8 cellular contexts compared by ENCODE assay signal in genomic region chr5:179819296-179820126, GRCh38. TPM values are rescaled to one million over a fixed set of nuclear protein-coding genes. Genes with fewer than 3 reads are reported as not detected.
DNase-seq lines count a peak whose midpoint lies in the region; ATAC-seq and TF ChIP-seq lines count a peak whose summit lies in the region.

No MANE protein-coding gene starts in this region.

- peak overlapping the region; percentile 83 for H3K27ac Mint-ChIP-seq in activated T-cell treated with anti-CD3 and anti-CD28 coated beads, Interleukin-2, amount 50 U/mL, for 24 hours
- peak overlapping the region; percentile 85 to 94 (median 89) for H3K27ac Mint-ChIP-seq in naive thymus-derived CD8-positive, alpha-beta T cell
- peak overlapping the region; percentile 94 for H3K27ac Mint-ChIP-seq in type B pancreatic cell

- H2AFZ ChIP-seq in ACC112 (ENCODE audit: low read length, unreplicated experiment) (no peak overlapping the region), fibroblast of lung (ENCODE audit: low read length) (no peak overlapping the region)

- H3K4me1 Mint-ChIP-seq in activated T-cell treated with anti-CD3 and anti-CD28 coated beads, Interleukin-2, amount 50 U/mL, for 24 hours (ENCODE audit: low read depth), result peaks cover 52% of the 10 kb centered on the region
- peaks cover 29 to 61% (median 52%) of the 10 kb centered on the region in 4 donors for H3K4me1 Mint-ChIP-seq in naive thymus-derived CD8-positive, alpha-beta T cell
- H3K4me1 Mint-ChIP-seq in type B pancreatic cell (ENCODE audit: unreplicated experiment), result peaks cover 30% of the 10 kb centered on the region

- peaks cover 43% of the 10 kb centered on the region for H3K79me2 ChIP-seq in ACC112 (ENCODE audit: control insufficient read depth, insufficient read depth, low read length, unreplicated experiment)
- peaks cover 38% of the 10 kb centered on the region for H3K79me2 ChIP-seq in fibroblast of lung (ENCODE audit: control insufficient read depth, insufficient read depth, low read length)

- DNase-seq in GM12864 (ENCODE audit: low read depth), result no peak
- DNase-seq in MG63, result peak; percentile 92
- peak; percentile 75 for DNase-seq in activated T-cell treated with anti-CD3 and anti-CD28 coated beads, Interleukin-2, amount 50 U/mL, for 24 hours
- peak; percentile 75 for DNase-seq in fibroblast of lung (ENCODE audit: low read depth in 2 of 2)
- DNase-seq in naive thymus-derived CD8-positive, alpha-beta T cell, result peak in 3 of 10 donors; percentile 28 to 40 (median 39)
- no peak for DNase-seq in type B pancreatic cell (ENCODE audit: extremely low spot score, unreplicated experiment)
- no peak for DNase-seq in OCI-M2 (lab: John Stamatoyannopoulos, UW; ENCODE audit: unreplicated experiment)

- H3K9me3 Mint-ChIP-seq in activated T-cell treated with anti-CD3 and anti-CD28 coated beads, Interleukin-2, amount 50 U/mL, for 24 hours, result no peaks in the 10 kb centered on the region
- no peaks in the 10 kb centered on the region for H3K9me3 Mint-ChIP-seq in naive thymus-derived CD8-positive, alpha-beta T cell
- H3K9me3 Mint-ChIP-seq in type B pancreatic cell, result no peaks in the 10 kb centered on the region

- no peaks in the 10 kb centered on the region for H3K27me3 ChIP-seq in ACC112 (ENCODE audit: insufficient read depth, low read length)
- no peaks in the 10 kb centered on the region for H3K27me3 ChIP-seq in MG63
- no peaks in the 10 kb centered on the region for H3K27me3 ChIP-seq in fibroblast of lung (ENCODE audit: control insufficient read depth, insufficient read depth, low read length)

- H3K4me2 ChIP-seq in fibroblast of lung (ENCODE audit: extremely low read depth, insufficient read depth, low read length), result peak overlapping the region; percentile 64

- H3K36me3 Mint-ChIP-seq in activated T-cell treated with anti-CD3 and anti-CD28 coated beads, Interleukin-2, amount 50 U/mL, for 24 hours (ENCODE audit: low read depth), result peaks cover 39% of the 10 kb centered on the region
- peaks cover 0 to 22% (median under 1%) of the 10 kb centered on the region in 3 donors for H3K36me3 Mint-ChIP-seq in naive thymus-derived CD8-positive, alpha-beta T cell
- H3K36me3 Mint-ChIP-seq in type B pancreatic cell, result peaks cover 14% of the 10 kb centered on the region

- POLR2A ChIA-PET in naive thymus-derived CD8-positive, alpha-beta T cell (lab: Charles Lee), result interaction anchor here (0.6 to 6.8 kb wide), 15 partner anchors 8 to 1193 kb away, joined by 3 to 154 read pairs (median 4); partner anchors contain the start of genes CLK4, HNRNPH1, LTC4S and MAML1

- peaks cover 4% of the 10 kb centered on the region for H3K27me3 Mint-ChIP-seq in activated T-cell treated with anti-CD3 and anti-CD28 coated beads, Interleukin-2, amount 50 U/mL, for 24 hours
- peaks cover 0 to 2% (median 0%) of the 10 kb centered on the region in 5 donors for H3K27me3 Mint-ChIP-seq in naive thymus-derived CD8-positive, alpha-beta T cell
- H3K27me3 Mint-ChIP-seq in type B pancreatic cell, result no peaks in the 10 kb centered on the region

- no peaks in the 10 kb centered on the region for H3K9me3 ChIP-seq in MG63
- H3K9me3 ChIP-seq in fibroblast of lung (ENCODE audit: control insufficient read depth, insufficient read depth, low read depth, low read length), result no peaks in the 10 kb centered on the region

- H3K9ac ChIP-seq in fibroblast of lung (ENCODE audit: insufficient read depth, low read length), result peak overlapping the region; percentile 53

- peak overlapping the region; percentile 72 for H3K4me3 Mint-ChIP-seq in activated T-cell treated with anti-CD3 and anti-CD28 coated beads, Interleukin-2, amount 50 U/mL, for 24 hours
- H3K4me3 Mint-ChIP-seq in naive thymus-derived CD8-positive, alpha-beta T cell, result peak overlapping the region; percentile 74 to 97 (median 84)
- H3K4me3 Mint-ChIP-seq in type B pancreatic cell, result peak overlapping the region; percentile 83

- H3K27ac ChIP-seq in ACC112 (ENCODE audit: low read depth, low read length) (peak overlapping the region; percentile 97), fibroblast of lung (ENCODE audit: insufficient read depth, low read length) (peak overlapping the region; percentile 79)

- TF ChIP-seq CTCF in GM12864 (IDR thresholded peaks at IDR 0.05; ENCODE audit: low read depth, low read length, missing control alignments), result no peak
- TF ChIP-seq CTCF in fibroblast of lung (conservative IDR thresholded peaks at IDR 0.05 in 1 of 2, IDR thresholded peaks at IDR 0.05 in 1 of 2; ENCODE audit: low read depth in 1 of 2, low read length in 2 of 2), result no peak
- TF ChIP-seq CTCF in type B pancreatic cell (conservative IDR thresholded peaks at IDR 0.05), result no peak

- H3K4me1 ChIP-seq in ACC112 (ENCODE audit: control insufficient read depth, insufficient read depth, low read length, unreplicated experiment), result peaks cover 47% of the 10 kb centered on the region
- peaks cover 39% of the 10 kb centered on the region for H3K4me1 ChIP-seq in fibroblast of lung (ENCODE audit: control insufficient read depth, extremely low read depth, insufficient read depth, low read length)

- H4K20me1 ChIP-seq in fibroblast of lung (ENCODE audit: control insufficient read depth, extremely low read depth, insufficient read depth, low read length), result peaks cover 8% of the 10 kb centered on the region

- H3K4me3 ChIP-seq in ACC112 (ENCODE audit: low read depth, low read length) (peak overlapping the region; percentile 83), GM12864 (ENCODE audit: low read depth, low read length) (peak overlapping the region; percentile 58), MG63 (no peak overlapping the region; the same call in 1 of the 2 replicates), fibroblast of lung (replicated peaks in 1 of 4; ENCODE audit: control extremely low read depth in 1 of 4, insufficient read depth in 1 of 4, low read depth in 3 of 4, low read length in 4 of 4) (peak overlapping the region in 2 of 4 experiments; percentile 14 to 85)

- ATAC-seq in naive thymus-derived CD8-positive, alpha-beta T cell, result peak; percentile 1 to 7

- H3K36me3 ChIP-seq in ACC112 (ENCODE audit: insufficient read depth, low read length), result peaks cover 29% of the 10 kb centered on the region
- peaks cover 39% of the 10 kb centered on the region for H3K36me3 ChIP-seq in MG63
- H3K36me3 ChIP-seq in fibroblast of lung (ENCODE audit: control insufficient read depth, insufficient read depth, low read length), result peaks cover 20% of the 10 kb centered on the region

RNA-seq across cellular contexts. Expression of gene SQSTM1, which starts 1.2 kb away (rescaled TPM):
- 484 and 538 TPM in 2 replicates for total RNA-seq in MG63 (2014; rRNA removed; shearing (Covaris generic); ENCODE audit: low replicate concordance)
- 1,096 and 1,894 TPM in 2 replicates for total RNA-seq in fibroblast of lung
- 212 and 310 TPM in 2 replicates for polyA plus RNA-seq in fibroblast of lung
- 451 and 724 TPM in 2 replicates for polyA plus RNA-seq in fibroblast of lung (2012)
- 385 and 386 TPM in 2 replicates for polyA minus RNA-seq in fibroblast of lung (ENCODE audit: low replicate concordance)
- total RNA-seq in naive thymus-derived CD8-positive, alpha-beta T cell, result 100 to 1,000 TPM; 357 to 370 TPM
- polyA plus RNA-seq in naive thymus-derived CD8-positive, alpha-beta T cell, result 100 to 1,000 TPM; 144 to 157 (median 150) TPM
- 133 and 191 TPM in 2 replicates for total RNA-seq in type B pancreatic cell (ENCODE audit: low replicate concordance)

RNA-seq across cellular contexts. Expression of gene MGAT4B, which starts 12.8 kb away (rescaled TPM):
- total RNA-seq in MG63 (2014; rRNA removed; shearing (Covaris generic); ENCODE audit: low replicate concordance), result 149 and 238 TPM in 2 replicates
- total RNA-seq in fibroblast of lung (116 and 157 TPM in 2 replicates), type B pancreatic cell (ENCODE audit: low replicate concordance) (169 and 211 TPM in 2 replicates)
- 172 and 175 TPM in 2 replicates for polyA plus RNA-seq in fibroblast of lung
- 144 and 153 TPM in 2 replicates for polyA plus RNA-seq in fibroblast of lung (2012)
- 468 and 469 TPM in 2 replicates for polyA minus RNA-seq in fibroblast of lung (ENCODE audit: low replicate concordance)
- 100 to 1,000 TPM; 170 to 175 TPM for total RNA-seq in naive thymus-derived CD8-positive, alpha-beta T cell
- 10 to 100 TPM in 2 of 3 donors, 1 to 10 TPM in 1; 7.8 to 20.9 (median 13.5) TPM for polyA plus RNA-seq in naive thymus-derived CD8-positive, alpha-beta T cell

RNA-seq across cellular contexts. Expression of gene LTC4S, which starts 25.7 kb away (rescaled TPM):
- total RNA-seq in MG63 (2014; rRNA removed; shearing (Covaris generic); ENCODE audit: low replicate concordance), result 1.7 TPM in 1 of 2 replicates, not detected in the other
- total RNA-seq in fibroblast of lung (0.83 and 4.1 TPM in 2 replicates), type B pancreatic cell (ENCODE audit: low replicate concordance) (4.0 and 6.5 TPM in 2 replicates)
- polyA plus RNA-seq in fibroblast of lung, result 0.32 and 0.78 TPM in 2 replicates
- polyA plus RNA-seq in fibroblast of lung (2012), result 1.1 and 2.4 TPM in 2 replicates
- polyA minus RNA-seq in fibroblast of lung (ENCODE audit: low replicate concordance), result not detected in 2 replicates
- total RNA-seq in naive thymus-derived CD8-positive, alpha-beta T cell, result 1 to 10 TPM; 5.5 to 6.1 TPM
- 1 to 10 TPM; 1.5 to 2.9 (median 2.0) TPM for polyA plus RNA-seq in naive thymus-derived CD8-positive, alpha-beta T cell

RNA-seq across cellular contexts. Expression of gene MRNIP, which starts 39.1 kb away (rescaled TPM):
- 25.5 and 30.6 TPM in 2 replicates for total RNA-seq in MG63 (2014; rRNA removed; shearing (Covaris generic); ENCODE audit: low replicate concordance)
- 15.4 and 21.0 TPM in 2 replicates for total RNA-seq in fibroblast of lung
- polyA plus RNA-seq in fibroblast of lung, result 8.2 and 8.6 TPM in 2 replicates
- 10.8 and 11.9 TPM in 2 replicates for polyA plus RNA-seq in fibroblast of lung (2012)
- 1.6 and 6.9 TPM in 2 replicates for polyA minus RNA-seq in fibroblast of lung (ENCODE audit: low replicate concordance)
- 100 to 1,000 TPM; 119 to 122 TPM for total RNA-seq in naive thymus-derived CD8-positive, alpha-beta T cell
- 10 to 100 TPM; 13.6 to 18.5 (median 15.5) TPM for polyA plus RNA-seq in naive thymus-derived CD8-positive, alpha-beta T cell
- 31.1 and 47.6 TPM in 2 replicates for total RNA-seq in type B pancreatic cell (ENCODE audit: low replicate concordance)

Comparison
In these comparisons a context has a peak if more than half of its experiments do, and no peak if none do; other contexts are left out.
1. DNase-seq: peak in MG63 (single experiment), activated T-cell treated with anti-CD3 and anti-CD28 coated beads, Interleukin-2, amount 50 U/mL, for 24 hours (single experiment) and fibroblast of lung (2 of 2); none in GM12864 (single experiment), type B pancreatic cell (single experiment) and OCI-M2 (single experiment).
2. Peak in every context shown above with its lines, with median percentiles within 50 percentile points of each other: H3K27ac Mint-ChIP-seq and H3K4me3 Mint-ChIP-seq.